ENCODE assay signal across 8 cellular contexts in the genomic region with DNA sequence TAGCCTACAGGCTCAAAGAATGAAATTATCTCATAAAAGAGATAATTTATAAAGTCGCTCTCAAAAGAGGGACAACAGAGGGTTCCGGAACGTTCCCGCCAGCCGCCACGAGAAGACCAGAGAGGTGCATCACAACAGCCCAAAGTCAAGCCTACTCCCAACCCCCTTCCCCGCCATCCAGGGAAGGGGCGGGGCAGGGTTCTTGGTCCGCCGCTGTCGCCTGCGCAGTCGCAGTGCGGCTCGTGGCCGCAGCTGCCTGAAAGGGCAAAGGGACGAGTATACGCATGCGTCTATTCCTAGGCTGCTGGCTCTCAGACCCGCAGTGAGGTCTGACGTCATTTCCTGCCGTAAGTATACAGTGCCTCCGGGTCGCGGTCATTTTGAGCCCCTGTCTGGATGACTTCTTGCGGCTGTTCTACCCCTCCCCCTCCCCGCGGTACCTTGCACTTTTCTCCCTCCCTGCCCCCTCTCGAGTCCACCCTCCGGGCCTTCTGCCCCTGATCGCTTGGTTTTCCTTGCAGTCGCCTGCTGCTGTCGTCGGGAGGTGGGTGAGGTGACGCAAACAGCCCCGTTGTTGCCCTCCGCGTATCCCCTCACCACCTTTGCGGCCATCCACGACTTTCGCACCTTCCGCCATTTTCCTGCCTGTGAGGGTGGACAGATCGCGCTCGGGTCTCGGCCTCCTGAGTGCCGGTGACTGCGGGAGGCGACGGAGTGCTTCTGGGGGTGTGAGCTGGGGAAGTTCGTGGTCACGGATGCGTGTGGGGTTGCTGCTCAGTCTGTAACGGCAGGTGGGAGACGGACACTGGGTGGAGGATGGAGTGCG. TPM values are rescaled to one million over a fixed set of nuclear protein-coding genes. Genes with fewer than 3 reads are reported as not detected.
DNase-seq lines count a peak whose midpoint lies in the region; ATAC-seq, FAIRE-seq and TF ChIP-seq lines count a peak whose summit lies in the region.

A gene with protein sequence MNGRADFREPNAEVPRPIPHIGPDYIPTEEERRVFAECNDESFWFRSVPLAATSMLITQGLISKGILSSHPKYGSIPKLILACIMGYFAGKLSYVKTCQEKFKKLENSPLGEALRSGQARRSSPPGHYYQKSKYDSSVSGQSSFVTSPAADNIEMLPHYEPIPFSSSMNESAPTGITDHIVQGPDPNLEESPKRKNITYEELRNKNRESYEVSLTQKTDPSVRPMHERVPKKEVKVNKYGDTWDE (plus strand): TSS at position 383 of the 826 bp plus-strand sequence. CDS start 1,537 bp downstream, outside the sequence.

- peak; percentile 100 for DNase-seq in GM12865 (ENCODE audit: low read depth)
- peak; percentile 97 for DNase-seq in NCI-H1417 treated with DMSO at 0.1 percent for 48 hours (lab: John Stamatoyannopoulos, UW)
- DNase-seq in SW480 (ENCODE audit: low spot score) = peak; percentile 98
- peak; percentile 92 for DNase-seq in activated naive CD8-positive, alpha-beta T cell treated with anti-CD3 and anti-CD28 coated beads, Interleukin-2, amount 50 U/mL, for 24 hours
- DNase-seq in Right ventricle myocardium superior = peak; percentile 97
- peak; percentile 92 to 98 (median 97) for DNase-seq in pancreas
- peak; percentile 98 for DNase-seq in tibial artery

- H3K27me3 Mint-ChIP-seq in activated naive CD8-positive, alpha-beta T cell treated with anti-CD3 and anti-CD28 coated beads, Interleukin-2, amount 50 U/mL, for 24 hours = peaks cover 5% of the 10 kb centered on the region

- H3K36me3 ChIP-seq in pancreas = peaks cover 0 to 12% (median 12%) of the 10 kb centered on the region in 3 donors
- peaks cover 19 to 25% (median 24%) of the 10 kb centered on the region in 3 donors for H3K36me3 ChIP-seq in tibial artery

- H3K27me3 ChIP-seq in pancreas (no peaks in the 10 kb centered on the region), tibial artery (no peaks in the 10 kb centered on the region)

- intact Hi-C loops in Right ventricle myocardium superior (cut with DNase I) = loop anchor here (5.0 kb wide), 1 partner anchor 54 kb away; no protein-coding TSS in a partner anchor
- intact Hi-C loops in pancreas (cut with DNase I) = no loop called here
- intact Hi-C loops in tibial artery (cut with DNase I; ENCODE audit: low total_unique reads) = loop anchor here (5.0 kb wide), 1 partner anchor 49 kb away; a partner anchor contains a TSS

- H3K4me1 ChIP-seq in pancreas (peaks cover 3 to 13% (median 10%) of the 10 kb centered on the region in 3 donors), tibial artery (peaks cover 0 to 18% (median 12%) of the 10 kb centered on the region in 4 donors)

- peak within 1 kb of the TSS; percentile 100 for H3K4me3 Mint-ChIP-seq in activated naive CD8-positive, alpha-beta T cell treated with anti-CD3 and anti-CD28 coated beads, Interleukin-2, amount 50 U/mL, for 24 hours

- H3K36me3 Mint-ChIP-seq in activated naive CD8-positive, alpha-beta T cell treated with anti-CD3 and anti-CD28 coated beads, Interleukin-2, amount 50 U/mL, for 24 hours (ENCODE audit: low read depth) = peaks cover 17% of the 10 kb centered on the region

- FAIRE-seq in pancreas (lab: Jason Lieb, UNC) = peak; percentile 41

- peak within 1 kb of the TSS; percentile 78 to 92 (median 84) for H3K27ac ChIP-seq in pancreas
- peak within 1 kb of the TSS; percentile 88 to 89 for H3K27ac ChIP-seq in tibial artery

- H3K4me1 Mint-ChIP-seq in activated naive CD8-positive, alpha-beta T cell treated with anti-CD3 and anti-CD28 coated beads, Interleukin-2, amount 50 U/mL, for 24 hours = peaks cover 30% of the 10 kb centered on the region

- WGBS in pancreas, 2 donors = 1% methylated on average over 56 of the region's 56 CpGs

- H3K4me3 ChIP-seq in GM12865 (ENCODE audit: low read depth, low read length) (peak within 1 kb of the TSS; percentile 78), pancreas (peak within 1 kb of the TSS; percentile 54 to 89 (median 82)), tibial artery (peak within 1 kb of the TSS; percentile 73 to 85)

- H3K9me3 Mint-ChIP-seq in activated naive CD8-positive, alpha-beta T cell treated with anti-CD3 and anti-CD28 coated beads, Interleukin-2, amount 50 U/mL, for 24 hours = peaks cover 9% of the 10 kb centered on the region

- peak within 1 kb of the TSS; percentile 100 for H3K27ac Mint-ChIP-seq in activated naive CD8-positive, alpha-beta T cell treated with anti-CD3 and anti-CD28 coated beads, Interleukin-2, amount 50 U/mL, for 24 hours

- H3K9me3 ChIP-seq in pancreas (no peaks in the 10 kb centered on the region), tibial artery (no peaks in the 10 kb centered on the region)

- ATAC-seq in HG02763 (IDR thresholded peaks at IDR 0.05; ENCODE audit: unreplicated experiment) (peak; percentile 100), Right ventricle myocardium superior (ENCODE audit: poor library complexity) (peak; percentile 100), pancreas (peak; percentile 99 to 100 (median 100))
- ATAC-seq in activated naive CD8-positive, alpha-beta T cell treated with anti-CD3 and anti-CD28 coated beads, Interleukin-2, amount 50 U/mL, for 24 hours = peak; percentile 99

- TF ChIP-seq CTCF in GM12865 (IDR thresholded peaks at IDR 0.05; ENCODE audit: insufficient read depth, low read depth, low read length, missing control alignments) (no peak), pancreas (IDR thresholded peaks at IDR 0.05) (no peak), tibial artery (IDR thresholded peaks at IDR 0.05) (peak in 1 of 2 experiments; percentile 20)

RNA-seq across cellular contexts. Expression of the gene that starts here (rescaled TPM):
- 121 TPM for total RNA-seq in Right ventricle myocardium superior
- total RNA-seq in pancreas = 10 to 100 TPM; 50.9 to 66.5 (median 59.2) TPM
- 100 to 1,000 TPM in 1 of 2 donors, 10 to 100 TPM in 1; 54.9 to 113 TPM for polyA plus RNA-seq in pancreas

Comparison
In these comparisons a context has a peak if more than half of its experiments do, and no peak if none do; other contexts are left out.
1. Peak in every context shown above with its lines: DNase-seq, ATAC-seq, H3K4me3 ChIP-seq and H3K27ac ChIP-seq.
2. intact Hi-C loops: an anchor here in Right ventricle myocardium superior (5.0 kb wide) and tibial artery (5.0 kb wide); none called in pancreas.